Comparison of ENCODE assay signal across 9 cellular contexts in genomic region chr12:122096591-122097149, GRCh38. TPM values are rescaled to one million over a fixed set of nuclear protein-coding genes. Genes with fewer than 3 reads are reported as not detected.
A peak's percentile ranks its signal among the peaks of the same experiment; 100 is the strongest.
DNase-seq lines count a peak whose midpoint lies in the region; ATAC-seq, FAIRE-seq and TF ChIP-seq lines count a peak whose summit lies in the region.
"Had no signal": no experiment of that assay in that cellular context is flagged by ENCODE, and none has a peak within 500 bp of the region (broad histone marks: within the 10 kb centered on the region; RNA-seq: fewer than 3 reads in every experiment).

No MANE protein-coding gene starts in this region.

- H3K4me3 ChIP-seq in right lobe of liver (no peak overlapping the region), HepG2 (replicated peaks in 1 of 3; ENCODE audit: insufficient read depth in 1 of 3, low read depth in 2 of 3, low read length in 3 of 3) (no peak overlapping the region), endothelial cell of umbilical vein (replicated peaks in 1 of 3; ENCODE audit: insufficient read depth in 1 of 3, low read depth in 1 of 3, low read length in 3 of 3) (no peak overlapping the region), muscle layer of colon (ENCODE audit: low read depth in 1 of 2, low read length in 2 of 2) (peak overlapping the region; percentile 3 to 33), uterus (no peak overlapping the region)

- no peak for DNase-seq in right lobe of liver
- no peak for DNase-seq in HepG2 (ENCODE audit: low spot score)
- peak; percentile 63 for DNase-seq in endothelial cell of umbilical vein (ENCODE audit: low read depth, low spot score)
- no peak for DNase-seq in uterus
- DNase-seq in SK-N-DZ (ENCODE audit: low spot score) = no peak
- DNase-seq in nucleus accumbens (lab: John Stamatoyannopoulos, UW) = no peak
- no peak for DNase-seq in D721Med (ENCODE audit: insufficient read length, low spot score)
- DNase-seq: NCI-H69 had no signal

- TF ChIP-seq RAD21 in HepG2 (CRISPR knock-in tag; IDR thresholded peaks at IDR 0.05) = no peak

- H3K9ac ChIP-seq in HepG2 (ENCODE audit: insufficient read depth, low read depth, low read length) (no peak overlapping the region), endothelial cell of umbilical vein (replicated peaks; ENCODE audit: extremely low read depth, insufficient read depth, low read length) (no peak overlapping the region), muscle layer of colon (ENCODE audit: low read length) (peak overlapping the region; percentile 31)

- 66% methylated on average over 6 of the region's 20 CpGs for WGBS in right lobe of liver (ENCODE audit: insufficient coverage, low coverage, low lambda C conversion rate, missing lambda C conversion rate)
- whole genome bisulfite sequencing in HepG2 (ENCODE audit: low lambda C conversion rate) = 76% methylated on average over 11 of the region's 20 CpGs

- TF ChIP-seq EP300 in HepG2 (IDR thresholded peaks at IDR 0.05; ENCODE audit: low read depth in 2 of 2, low read length in 2 of 2) (no peak), HepG2 (CRISPR knock-in tag; IDR thresholded peaks at IDR 0.05; ENCODE audit: borderline replicate concordance) (no peak)

- H3K36me3 ChIP-seq in right lobe of liver = no peaks in the 10 kb centered on the region
- H3K36me3 ChIP-seq in HepG2 (replicated peaks in 1 of 2; ENCODE audit: control insufficient read depth in 1 of 2, insufficient read depth in 2 of 2, low read length in 2 of 2) = no peaks in the 10 kb centered on the region
- no peaks in the 10 kb centered on the region for H3K36me3 ChIP-seq in endothelial cell of umbilical vein (ENCODE audit: control insufficient read depth in 2 of 2, extremely low read depth in 1 of 2, insufficient read depth in 2 of 2, low read length in 2 of 2)
- H3K36me3 ChIP-seq in muscle layer of colon (ENCODE audit: insufficient read depth, low read length) = no peaks in the 10 kb centered on the region
- H3K36me3 ChIP-seq in uterus = no peaks in the 10 kb centered on the region

- no peaks in the 10 kb centered on the region for H3K27me3 ChIP-seq in right lobe of liver
- H3K27me3 ChIP-seq in HepG2 (ENCODE audit: control insufficient read depth in 1 of 2, insufficient read depth in 2 of 2, low read length in 2 of 2) = no peaks in the 10 kb centered on the region
- H3K27me3 ChIP-seq in endothelial cell of umbilical vein (ENCODE audit: control insufficient read depth in 2 of 2, insufficient read depth in 2 of 2, low read length in 2 of 2) = no peaks in the 10 kb centered on the region
- no peaks in the 10 kb centered on the region for H3K27me3 ChIP-seq in muscle layer of colon (ENCODE audit: control insufficient read depth in 1 of 2, insufficient read depth in 2 of 2, low read length in 2 of 2)
- no peaks in the 10 kb centered on the region for H3K27me3 ChIP-seq in uterus

- H3K79me2 ChIP-seq in HepG2 (ENCODE audit: insufficient read depth, low read length) (peaks cover 22% of the 10 kb centered on the region), endothelial cell of umbilical vein (ENCODE audit: control insufficient read depth, insufficient read depth, low read length) (peaks cover 74% of the 10 kb centered on the region)

- no peak overlapping the region for H2AFZ ChIP-seq in HepG2 (ENCODE audit: low read length)
- H2AFZ ChIP-seq in endothelial cell of umbilical vein (ENCODE audit: low read depth, low read length) = no peak overlapping the region

- no TSS peak for BruUV-seq in HepG2 (replicated peaks; lab: Mats Ljungman, UMichigan)
- BruUV-seq in endothelial cell of umbilical vein (replicated peaks; lab: Mats Ljungman, UMichigan) = no TSS peak

- POLR2A ChIA-PET in HepG2 (lab: Yijun Ruan, JAX) = interaction anchor here (2.5 kb wide), 1 partner anchor 15 kb away, joined by 9 read pairs; no protein-coding TSS in a partner anchor
- POLR2A ChIA-PET in endothelial cell of umbilical vein (lab: Charles Lee) = interaction anchor here (1.7 kb wide), 1 partner anchor 18 kb away, joined by 4 read pairs; the partner anchor contains the start of gene MLXIP

- no peak overlapping the region for H3K4me2 ChIP-seq in HepG2 (ENCODE audit: low read depth, low read length)
- H3K4me2 ChIP-seq in endothelial cell of umbilical vein (ENCODE audit: insufficient read depth, low read length) = no peak overlapping the region

- FAIRE-seq in HepG2 (lab: Jason Lieb, UNC) = no peak
- FAIRE-seq in endothelial cell of umbilical vein (lab: Jason Lieb, UNC) = peak; percentile 58
- no peak for FAIRE-seq in D721Med (lab: Jason Lieb, UNC)

- H3K9me3 ChIP-seq in right lobe of liver = no peaks in the 10 kb centered on the region
- H3K9me3 ChIP-seq in HepG2 (ENCODE audit: low read length) = no peaks in the 10 kb centered on the region
- H3K9me3 ChIP-seq in endothelial cell of umbilical vein (replicated peaks; ENCODE audit: control insufficient read depth, insufficient read depth, low read length) = no peaks in the 10 kb centered on the region
- no peaks in the 10 kb centered on the region for H3K9me3 ChIP-seq in muscle layer of colon (ENCODE audit: low read length)
- H3K9me3 ChIP-seq in uterus = no peaks in the 10 kb centered on the region

- H3K4me1 ChIP-seq in right lobe of liver (peaks cover 0 to 28% (median 14%) of the 10 kb centered on the region in 4 donors), HepG2 (ENCODE audit: insufficient read depth, low read length) (peaks cover 56% of the 10 kb centered on the region), endothelial cell of umbilical vein (ENCODE audit: control insufficient read depth, extremely low read depth, insufficient read depth, low read length) (peaks cover 31% of the 10 kb centered on the region), muscle layer of colon (ENCODE audit: insufficient read depth, low read length) (peaks cover 91% of the 10 kb centered on the region), uterus (peaks cover 10 to 26% of the 10 kb centered on the region in 2 donors)

- TF ChIP-seq POLR2A in right lobe of liver (IDR thresholded peaks at IDR 0.05) (no peak), HepG2 (IDR thresholded peaks at IDR 0.05; ENCODE audit: insufficient read depth in 1 of 2, low read depth in 2 of 2, low read length in 2 of 2) (no peak), endothelial cell of umbilical vein (IDR thresholded peaks at IDR 0.05; ENCODE audit: low read depth, low read length) (no peak), uterus (IDR thresholded peaks at IDR 0.05) (no peak)

- dilution Hi-C loops in endothelial cell of umbilical vein (cut with MboI; ENCODE audit: extremely low pct_ligation_motif_present, low sequenced_read_pairs) = no loop called here

- H3K27ac ChIP-seq in right lobe of liver (peak overlapping the region in 2 of 3 donors; percentile 68 to 70), HepG2 (ENCODE audit: extremely low read length, insufficient read depth, low read length) (no peak overlapping the region), endothelial cell of umbilical vein (ENCODE audit: insufficient read depth, low read depth, low read length) (no peak overlapping the region), muscle layer of colon (ENCODE audit: low read depth, low read length) (peak overlapping the region; percentile 77), uterus (peak overlapping the region; percentile 73 to 82)

- intact Hi-C loops in right lobe of liver (cut with DNase I) (no loop called here), HepG2 (cut with micrococcal nuclease; ENCODE audit: unreplicated experiment) (no loop called here), endothelial cell of umbilical vein (cut with micrococcal nuclease) (no loop called here), uterus (cut with DNase I; ENCODE audit: low total_unique reads) (no loop called here)

- H3K9me1 ChIP-seq in endothelial cell of umbilical vein (replicated peaks; ENCODE audit: control insufficient read depth, extremely low read depth, insufficient read depth, low read length) = no peaks in the 10 kb centered on the region

- CTCF ChIA-PET in HepG2 (lab: Yijun Ruan, JAX; ENCODE audit: low intra/inter-chr PET ratio, low total read pairs) (no interaction called here), endothelial cell of umbilical vein (lab: Charles Lee) (interaction anchor here (0.7 to 3.9 kb wide), 8 partner anchors 8 to 42 kb away, joined by 3 to 30 read pairs (median 4); partner anchors contain the start of gene MLXIP)

- in situ Hi-C loops in HepG2 (cut with HindIII; ENCODE audit: extremely low pct_ligation_motif_present, low pct_unique_long_range_greater_than_20kb) = no loop called here

- peaks cover 24% of the 10 kb centered on the region; the same call in 1 of the 2 replicates for H4K20me1 ChIP-seq in HepG2 (ENCODE audit: insufficient read depth, low read length)
- H4K20me1 ChIP-seq in endothelial cell of umbilical vein (replicated peaks; ENCODE audit: control insufficient read depth, extremely low read depth, insufficient read depth, low read length) = no peaks in the 10 kb centered on the region

- TF ChIP-seq CTCF in right lobe of liver (IDR thresholded peaks at IDR 0.05) (no peak), HepG2 (CRISPR knock-in tag; IDR thresholded peaks at IDR 0.05) (no peak), endothelial cell of umbilical vein (IDR thresholded peaks at IDR 0.05; ENCODE audit: extremely low read depth in 1 of 2, insufficient read depth in 1 of 2, low read depth in 1 of 2, low read length in 2 of 2) (no peak), uterus (IDR thresholded peaks at IDR 0.05) (no peak), D721Med (IDR thresholded peaks at IDR 0.05; ENCODE audit: insufficient read depth, missing control alignments) (no peak)

- peak in 1 of 4 donors; percentile 5 for ATAC-seq in right lobe of liver
- ATAC-seq in HepG2 = no peak

RNA-seq across cellular contexts. Expression of gene MLXIP, which starts 18.1 kb away (rescaled TPM):
- 10 to 100 TPM; 13.9 to 45.9 (median 16.6) TPM for total RNA-seq in right lobe of liver
- total RNA-seq in HepG2 (2016; rRNA removed; fragmentation: Illumina TruSeq; extraction: Trizol) = 4.4 and 5.3 TPM in 2 replicates
- 23.5 and 32.3 TPM in 2 replicates for total RNA-seq in HepG2 (2016; cell fraction: cytosol; rRNA removed; fragmentation: Illumina TruSeq; extraction: Trizol; ENCODE audit: low read depth)
- 4.0 and 6.0 TPM in 2 replicates for total RNA-seq in HepG2 (2016; cell fraction: insoluble cytoplasmic fraction; rRNA removed; fragmentation: Illumina TruSeq; extraction: Trizol)
- total RNA-seq in HepG2 (2016; cell fraction: membrane; rRNA removed; fragmentation: Illumina TruSeq; extraction: Trizol) = 9.3 and 10.6 TPM in 2 replicates
- total RNA-seq in HepG2 (2016; cell fraction: nucleus; rRNA removed; fragmentation: Illumina TruSeq; extraction: Trizol) = 7.4 and 8.4 TPM in 2 replicates
- 6.3 and 6.7 TPM in 2 replicates for polyA plus RNA-seq in HepG2 (2011; rRNA removed)
- polyA plus RNA-seq in HepG2 (2011; cell fraction: cytosol; rRNA removed) = 2.2 and 2.4 TPM in 2 replicates
- polyA plus RNA-seq in HepG2 (2011; cell fraction: nucleus; rRNA removed) = 25.4 and 79.6 TPM in 2 replicates
- polyA plus RNA-seq in HepG2 (2012) = 10.8 and 14.9 TPM in 2 replicates
- 8.7 and 8.8 TPM in 2 replicates for polyA plus RNA-seq in HepG2 (2016; cell fraction: cytosol; fragmentation: Illumina TruSeq; extraction: Trizol; ENCODE audit: low read depth)
- polyA plus RNA-seq in HepG2 (2016; cell fraction: insoluble cytoplasmic fraction; fragmentation: Illumina TruSeq; extraction: Trizol; ENCODE audit: low read depth) = 6.2 and 10.8 TPM in 2 replicates
- 12.2 and 13.1 TPM in 2 replicates for polyA plus RNA-seq in HepG2 (2016; cell fraction: membrane; fragmentation: Illumina TruSeq; extraction: Trizol; ENCODE audit: low read depth)
- 23.5 and 26.5 TPM in 2 replicates for polyA plus RNA-seq in HepG2 (2016; cell fraction: nucleus; fragmentation: Illumina TruSeq; extraction: Trizol; ENCODE audit: insufficient read depth, low read depth)
- polyA minus RNA-seq in HepG2 (2011; rRNA and poly(A)+ RNA removed; ENCODE audit: low replicate concordance) = 10.1 and 18.6 TPM in 2 replicates
- 6.0 and 7.2 TPM in 2 replicates for polyA minus RNA-seq in HepG2 (2011; cell fraction: cytosol; rRNA and poly(A)+ RNA removed)
- polyA minus RNA-seq in HepG2 (2011; cell fraction: nucleus; rRNA and poly(A)+ RNA removed) = 12.4 and 12.6 TPM in 2 replicates
- total RNA-seq in endothelial cell of umbilical vein = 65.5 and 72.5 TPM in 2 replicates
- polyA plus RNA-seq in endothelial cell of umbilical vein = 22.0 and 37.6 TPM in 2 replicates
- 17.9 and 18.2 TPM in 2 replicates for polyA plus RNA-seq in endothelial cell of umbilical vein (2011; cell fraction: cytosol; rRNA removed)
- 60.6 and 101 TPM in 2 replicates for polyA plus RNA-seq in endothelial cell of umbilical vein (2011; cell fraction: nucleus; rRNA removed)
- 43.7 and 45.8 TPM in 2 replicates for polyA plus RNA-seq in endothelial cell of umbilical vein (2012)
- 26.9 and 34.4 TPM in 2 replicates for polyA minus RNA-seq in endothelial cell of umbilical vein
- 26.7 TPM for polyA minus RNA-seq in endothelial cell of umbilical vein (2011; cell fraction: cytosol; rRNA and poly(A)+ RNA removed)
- 31.4 and 46.2 TPM in 2 replicates for polyA minus RNA-seq in endothelial cell of umbilical vein (2011; cell fraction: nucleus; rRNA and poly(A)+ RNA removed)
- total RNA-seq in uterus = 10 to 100 TPM; 21.5 to 88.7 (median 24.7) TPM
- 15.9 and 17.4 TPM in 2 replicates for polyA plus RNA-seq in SK-N-DZ (2014; cell fraction: cytosol; rRNA removed)
- polyA plus RNA-seq in SK-N-DZ (2014; cell fraction: nucleus; rRNA removed) = 19.5 and 42.0 TPM in 2 replicates

Comparison
In these comparisons a context has a peak if more than half of its experiments do, and no peak if none do; other contexts are left out.
1. H3K27ac ChIP-seq: peak in right lobe of liver (2 of 3), muscle layer of colon (single experiment) and uterus (2 of 2); none in HepG2 (single experiment) and endothelial cell of umbilical vein (single experiment).
2. H3K4me3 ChIP-seq: peak in muscle layer of colon (2 of 2); none in right lobe of liver (0 of 3), HepG2 (0 of 3), endothelial cell of umbilical vein (0 of 3) and uterus (0 of 2).